27 cellular contexts compared by ENCODE assay signal in genomic region chr13:111584101-111584500, GRCh38.
DNase-seq lines count a peak whose midpoint lies in the region; FAIRE-seq and TF ChIP-seq lines count a peak whose summit lies in the region.
"Had no signal": no experiment of that assay in that cellular context is flagged by ENCODE, and none has a peak within 500 bp of the region (broad histone marks: within the 10 kb centered on the region; RNA-seq: fewer than 3 reads in every experiment).

No MANE protein-coding gene starts in this region.

- H4K20me1 ChIP-seq in MM.1S (ENCODE audit: insufficient read depth, low read length), result no peaks in the 10 kb centered on the region

- H3K27me3 ChIP-seq in esophagus muscularis mucosa, result peaks cover 0 to 10% (median 0%) of the 10 kb centered on the region in 4 donors
- H3K27me3 ChIP-seq in MM.1S (replicated peaks; ENCODE audit: insufficient read depth, low read length), result no peaks in the 10 kb centered on the region
- H3K27me3 ChIP-seq: tibial artery had no signal

- no peak for FAIRE-seq in H54 (lab: Jason Lieb, UNC)

- TF ChIP-seq POLR2A in H54 (IDR thresholded peaks at IDR 0.05; ENCODE audit: low read depth, low read length) (no peak), esophagus muscularis mucosa (IDR thresholded peaks at IDR 0.05; ENCODE audit: low read depth) (no peak)

- no peak overlapping the region for H3K9ac ChIP-seq in MM.1S (ENCODE audit: low read length)

- no peaks in the 10 kb centered on the region for H3K9me2 ChIP-seq in MM.1S (replicated peaks; ENCODE audit: insufficient read depth, low read length)

- peaks cover 0 to 7% (median 3%) of the 10 kb centered on the region in 4 donors for H3K9me3 ChIP-seq in esophagus muscularis mucosa
- H3K9me3 ChIP-seq in MM.1S (replicated peaks; ENCODE audit: insufficient read depth, low read length), result no peaks in the 10 kb centered on the region

- H3K79me2 ChIP-seq in MM.1S (ENCODE audit: low read length), result no peaks in the 10 kb centered on the region; the same call in 1 of the 2 replicates

- H3K36me3 Mint-ChIP-seq in type B pancreatic cell, result no peaks in the 10 kb centered on the region
- H3K36me3 Mint-ChIP-seq: mesothelial cell of epicardium; naive thymus-derived CD8-positive, alpha-beta T cell had no signal

- H3K27ac ChIP-seq in esophagus muscularis mucosa (replicated peaks in 1 of 4), result no peak overlapping the region
- no peak overlapping the region for H3K27ac ChIP-seq in MM.1S (ENCODE audit: low read length)
- H3K27ac ChIP-seq: C4-2B, HL-60, tibial artery had no signal

- peaks cover 4% of the 10 kb centered on the region for H3K27me3 Mint-ChIP-seq in type B pancreatic cell
- H3K27me3 Mint-ChIP-seq: activated CD4-positive, alpha-beta T cell treated with anti-CD3 and anti-CD28 coated beads, Interleukin-2, amount 10 ng/mL, durations not matched to agents 7 days and 5 days had no signal

- peaks cover 4% of the 10 kb centered on the region for H3K9me3 Mint-ChIP-seq in type B pancreatic cell
- H3K9me3 Mint-ChIP-seq: activated CD4-positive, alpha-beta T cell treated with anti-CD3 and anti-CD28 coated beads, Interleukin-2, amount 10 ng/mL, durations not matched to agents 7 days and 5 days; activated naive CD8-positive, alpha-beta T cell treated with anti-CD3 and anti-CD28 coated beads, Interleukin-2, amount 50 U/mL, for 24 hours; T-helper 2 cell treated with Interferon-gamma antibody and Interleukin-4, amounts not matched to agents 5 μg/mL and 100 μg/mL, for 36 hours had no signal

- H3K4me1 Mint-ChIP-seq in type B pancreatic cell (ENCODE audit: unreplicated experiment), result no peaks in the 10 kb centered on the region
- H3K4me1 Mint-ChIP-seq: activated CD4-positive, alpha-beta T cell treated with anti-CD3 and anti-CD28 coated beads, Interleukin-2, amount 10 ng/mL, durations not matched to agents 7 days and 5 days; activated naive CD8-positive, alpha-beta T cell treated with anti-CD3 and anti-CD28 coated beads, Interleukin-2, amount 50 U/mL, for 24 hours; central memory CD8-positive, alpha-beta T cell; mesothelial cell of epicardium; naive thymus-derived CD8-positive, alpha-beta T cell had no signal

- intact Hi-C loops in esophagus muscularis mucosa (cut with DNase I) (no loop called here), cardiac septum (cut with DNase I) (no loop called here)

- DNase-seq in H54 (ENCODE audit: insufficient read length, low spot score) (peak; percentile 45), NCI-H460 (ENCODE audit: extremely low read depth, low read depth) (peak; percentile 59), esophagus muscularis mucosa (ENCODE audit: extremely low spot score) (no peak), type B pancreatic cell (ENCODE audit: extremely low spot score, unreplicated experiment) (no peak), NOMO-1 treated with dmso at 0.1 percent for 144 hours (lab: John Stamatoyannopoulos, UW; ENCODE audit: unreplicated experiment) (no peak), cardiac septum (ENCODE audit: low spot score) (no peak), MM.1S (no peak)
- DNase-seq: activated CD4-positive, alpha-beta T cell treated with anti-CD3 and anti-CD28 coated beads, Interleukin-2, amount 10 ng/mL, durations not matched to agents 7 days and 5 days; activated naive CD8-positive, alpha-beta T cell treated with anti-CD3 and anti-CD28 coated beads, Interleukin-2, amount 50 U/mL, for 24 hours; activated T-cell treated with anti-CD3 and anti-CD28 coated beads, Interleukin-2, amount 50 U/mL, for 4 hours; DND-41; HCEC 1CT; hypothalamus; left ventricle myocardium superior; naive thymus-derived CD8-positive, alpha-beta T cell; NCI-H1048; NCI-H2029; NCI-H226; NCI-H82; occipital lobe; OCI-M1; tibial artery had no signal

- H3K36me3 ChIP-seq in esophagus muscularis mucosa, result no peaks in the 10 kb centered on the region
- 0 out of 2 replicates have a peak, but pooled peaks cover 3% of the 10 kb centered on the region for H3K36me3 ChIP-seq in MM.1S (replicated peaks; ENCODE audit: insufficient read depth, low read length)
- H3K36me3 ChIP-seq: tibial artery had no signal

- peak overlapping the region; percentile 83 for H3K27ac Mint-ChIP-seq in type B pancreatic cell
- H3K27ac Mint-ChIP-seq: activated CD4-positive, alpha-beta T cell treated with anti-CD3 and anti-CD28 coated beads, Interleukin-2, amount 10 ng/mL, durations not matched to agents 7 days and 5 days; activated naive CD8-positive, alpha-beta T cell treated with anti-CD3 and anti-CD28 coated beads, Interleukin-2, amount 50 U/mL, for 24 hours; mesothelial cell of epicardium; naive thymus-derived CD8-positive, alpha-beta T cell; T-helper 2 cell treated with Interferon-gamma antibody and Interleukin-4, amounts not matched to agents 5 μg/mL and 100 μg/mL, for 36 hours had no signal

- H3K4me2 ChIP-seq in MM.1S (ENCODE audit: low read depth, low read length), result no peak overlapping the region

- no peaks in the 10 kb centered on the region for H3K4me1 ChIP-seq in esophagus muscularis mucosa
- H3K4me1 ChIP-seq in MM.1S (ENCODE audit: low read length), result no peaks in the 10 kb centered on the region
- H3K4me1 ChIP-seq: tibial artery had no signal

- H3K4me3 ChIP-seq in esophagus muscularis mucosa, result peak overlapping the region in 3 of 4 donors; percentile 1 to 29 (median 14)
- H3K4me3 ChIP-seq in MM.1S (ENCODE audit: low read length), result no peak overlapping the region
- H3K4me3 ChIP-seq: tibial artery had no signal

- no peak overlapping the region for H2AFZ ChIP-seq in MM.1S (ENCODE audit: low read length)

- no peaks in the 10 kb centered on the region for H3F3A ChIP-seq in MM.1S (ENCODE audit: insufficient read depth, low read length)

- TF ChIP-seq CTCF in esophagus muscularis mucosa (IDR thresholded peaks at IDR 0.05), result no peak
- TF ChIP-seq CTCF in type B pancreatic cell (conservative IDR thresholded peaks at IDR 0.05), result no peak
- no peak for TF ChIP-seq CTCF in MM.1S (IDR thresholded peaks at IDR 0.05; ENCODE audit: low read length)

- TF ChIP-seq EP300 in esophagus muscularis mucosa (IDR thresholded peaks at IDR 0.05), result no peak

- peak overlapping the region; percentile 12 for H3K4me3 Mint-ChIP-seq in type B pancreatic cell
- H3K4me3 Mint-ChIP-seq: activated CD4-positive, alpha-beta T cell treated with anti-CD3 and anti-CD28 coated beads, Interleukin-2, amount 10 ng/mL, durations not matched to agents 7 days and 5 days; activated naive CD8-positive, alpha-beta T cell treated with anti-CD3 and anti-CD28 coated beads, Interleukin-2, amount 50 U/mL, for 24 hours; activated T-cell treated with anti-CD3 and anti-CD28 coated beads, Interleukin-2, amount 50 U/mL, for 4 hours; central memory CD8-positive, alpha-beta T cell; mesothelial cell of epicardium; naive thymus-derived CD8-positive, alpha-beta T cell; T-helper 2 cell treated with Interferon-gamma antibody and Interleukin-4, amounts not matched to agents 5 μg/mL and 100 μg/mL, for 36 hours had no signal

- WGBS in esophagus muscularis mucosa, result 60% methylated on average over 17 of the region's 17 CpGs

Comparison
In these comparisons a context has a peak if more than half of its experiments do, and no peak if none do; other contexts are left out.
1. DNase-seq: peak in H54 (single experiment) and NCI-H460 (single experiment); none in esophagus muscularis mucosa (single experiment), type B pancreatic cell (single experiment), NOMO-1 treated with dmso at 0.1 percent for 144 hours (single experiment), cardiac septum (single experiment) and MM.1S (single experiment).